In genomic region chr3:138114431-138114918, GRCh38 we compare ENCODE assay signal across 8 cellular contexts. TPM values are rescaled to one million over a fixed set of nuclear protein-coding genes. Genes with fewer than 3 reads are reported as not detected.
DNase-seq lines count a peak whose midpoint lies in the region; ATAC-seq and TF ChIP-seq lines count a peak whose summit lies in the region.

No MANE protein-coding gene starts in this region.

- no peak for TF ChIP-seq CTCF in fibroblast of lung (conservative IDR thresholded peaks at IDR 0.05 in 1 of 2, IDR thresholded peaks at IDR 0.05 in 1 of 2; ENCODE audit: low read depth in 1 of 2, low read length in 2 of 2)
- TF ChIP-seq CTCF in omental fat pad (IDR thresholded peaks at IDR 0.05) = no peak

- DNase-seq in SJSA1 (ENCODE audit: low read depth in 1 of 2, low spot score in 2 of 2) (peak in 1 of 2 experiments; percentile 45), fibroblast of lung (ENCODE audit: low read depth in 2 of 2) (peak; percentile 35 to 43), omental fat pad (ENCODE audit: low spot score) (no peak), inferior parietal cortex (ENCODE audit: extremely low spot score) (no peak), erythroblast (lab: John Stamatoyannopoulos, UW) (no peak), NOMO-1 treated with DMSO at 0.1 percent for 48 hours (lab: John Stamatoyannopoulos, UW; ENCODE audit: unreplicated experiment) (no peak)

- H3K9me3 ChIP-seq in SJSA1 (replicated peaks) (no peaks in the 10 kb centered on the region), fibroblast of lung (ENCODE audit: control insufficient read depth, insufficient read depth, low read depth, low read length) (no peaks in the 10 kb centered on the region)

- TF ChIP-seq POLR2A in GM18505 (IDR thresholded peaks at IDR 0.05; ENCODE audit: borderline replicate concordance, extremely low read depth, insufficient read depth, insufficient read length) (no peak), erythroblast (IDR thresholded peaks at IDR 0.05; ENCODE audit: low read length) (no peak)

- H3K4me3 ChIP-seq in SJSA1 (peak overlapping the region; percentile 73), fibroblast of lung (replicated peaks in 1 of 4; ENCODE audit: control extremely low read depth in 1 of 4, insufficient read depth in 1 of 4, low read depth in 3 of 4, low read length in 4 of 4) (peak overlapping the region; percentile 56 to 89 (median 81))

- peak overlapping the region; percentile 95 for H3K4me2 ChIP-seq in fibroblast of lung (ENCODE audit: extremely low read depth, insufficient read depth, low read length)

- H3K79me2 ChIP-seq in fibroblast of lung (ENCODE audit: control insufficient read depth, insufficient read depth, low read length) = peaks cover 36% of the 10 kb centered on the region

- H3K9ac ChIP-seq in fibroblast of lung (ENCODE audit: insufficient read depth, low read length) = peak overlapping the region; percentile 88

- H3K27ac ChIP-seq in SJSA1 = peak overlapping the region; percentile 89
- H3K27ac ChIP-seq in fibroblast of lung (ENCODE audit: insufficient read depth, low read length) = peak overlapping the region; percentile 87

- peak overlapping the region; percentile 35 for H2AFZ ChIP-seq in fibroblast of lung (ENCODE audit: low read length)

- H3K27me3 ChIP-seq in SJSA1 (replicated peaks) (no peaks in the 10 kb centered on the region), fibroblast of lung (ENCODE audit: control insufficient read depth, insufficient read depth, low read length) (no peaks in the 10 kb centered on the region)

- peaks cover 26% of the 10 kb centered on the region for H3K4me1 ChIP-seq in SJSA1 (replicated peaks)
- H3K4me1 ChIP-seq in fibroblast of lung (ENCODE audit: control insufficient read depth, extremely low read depth, insufficient read depth, low read length) = peaks cover 5% of the 10 kb centered on the region

- peaks cover 38% of the 10 kb centered on the region for H3K36me3 ChIP-seq in SJSA1
- H3K36me3 ChIP-seq in fibroblast of lung (ENCODE audit: control insufficient read depth, insufficient read depth, low read length) = peaks cover 9% of the 10 kb centered on the region

- no peaks in the 10 kb centered on the region for H4K20me1 ChIP-seq in fibroblast of lung (ENCODE audit: control insufficient read depth, extremely low read depth, insufficient read depth, low read length)

- ATAC-seq in GM19395 (IDR thresholded peaks at IDR 0.05; ENCODE audit: unreplicated experiment) (peak; percentile 5), omental fat pad (ENCODE audit: low FRiP score) (peak; percentile 8), GM18505 (IDR thresholded peaks at IDR 0.05; ENCODE audit: unreplicated experiment) (no peak)

RNA-seq across cellular contexts. Expression of gene DZIP1L, which starts 0.9 kb away (rescaled TPM):
- 18.1 and 24.0 TPM in 2 replicates for total RNA-seq in SJSA1 (2014; rRNA removed; shearing (Covaris generic))
- total RNA-seq in fibroblast of lung (16.9 and 22.6 TPM in 2 replicates), omental fat pad (10 to 100 TPM; 14.6 to 38.7 (median 30.0) TPM)
- polyA plus RNA-seq in fibroblast of lung = 5.2 and 8.9 TPM in 2 replicates
- polyA plus RNA-seq in fibroblast of lung (2012) = 5.3 and 8.2 TPM in 2 replicates
- 11.9 and 28.9 TPM in 2 replicates for polyA minus RNA-seq in fibroblast of lung (ENCODE audit: low replicate concordance)

RNA-seq across cellular contexts. Expression of gene A4GNT, which starts 17.7 kb away (rescaled TPM):
- not detected in 2 replicates for total RNA-seq in SJSA1 (2014; rRNA removed; shearing (Covaris generic))
- total RNA-seq in fibroblast of lung = not detected in 2 replicates
- polyA plus RNA-seq in fibroblast of lung = not detected in 2 replicates
- not detected in 2 replicates for polyA plus RNA-seq in fibroblast of lung (2012)
- polyA minus RNA-seq in fibroblast of lung (ENCODE audit: low replicate concordance) = not detected in 2 replicates
- not detected for total RNA-seq in omental fat pad

Comparison
In these comparisons a context has a peak if more than half of its experiments do, and no peak if none do; other contexts are left out.
1. DNase-seq: peak in fibroblast of lung (2 of 2); none in omental fat pad (single experiment), inferior parietal cortex (single experiment), erythroblast (0 of 2) and NOMO-1 treated with DMSO at 0.1 percent for 48 hours (single experiment).